11 cellular contexts compared by ENCODE assay signal in genomic region chr1:164644774-164645634, GRCh38.
DNase-seq lines count a peak whose midpoint lies in the region; ATAC-seq, FAIRE-seq and TF ChIP-seq lines count a peak whose summit lies in the region.
"Had no signal": no experiment of that assay in that cellular context is flagged by ENCODE, and none has a peak within 500 bp of the region (broad histone marks: within the 10 kb centered on the region; RNA-seq: fewer than 3 reads in every experiment).

No MANE protein-coding gene starts in this region.

- H3K27ac ChIP-seq in PC-3 (ENCODE audit: low read length) (no peak overlapping the region), sigmoid colon (peak overlapping the region; percentile 67 to 86 (median 82))

- H3K36me3 ChIP-seq in PC-3 (ENCODE audit: low read depth, low read length): no peaks in the 10 kb centered on the region
- H3K36me3 ChIP-seq in sigmoid colon: peaks cover 0 to 8% (median 0%) of the 10 kb centered on the region in 4 donors

- H3F3A ChIP-seq in PC-3 (ENCODE audit: low read length, unreplicated experiment): no peaks in the 10 kb centered on the region

- FAIRE-seq in H54 (lab: Jason Lieb, UNC): no peak

- H3K9me3 ChIP-seq in PC-3 (ENCODE audit: low read length) (no peaks in the 10 kb centered on the region), sigmoid colon (no peaks in the 10 kb centered on the region)

- POLR2A ChIA-PET in PC-3 (lab: Charles Lee; ENCODE audit: unreplicated experiment): no interaction called here

- H3K36me3 Mint-ChIP-seq in activated naive CD4-positive, alpha-beta T cell treated with anti-CD3 and anti-CD28 coated beads, Interleukin-2, amount 50 U/mL, for 72 hours: no peaks in the 10 kb centered on the region

- H3K4me1 ChIP-seq in PC-3 (ENCODE audit: insufficient read depth, low read length): peaks cover 32% of the 10 kb centered on the region
- peaks cover 0 to 92% (median 91%) of the 10 kb centered on the region in 4 donors for H3K4me1 ChIP-seq in sigmoid colon

- no peak overlapping the region for H2AFZ ChIP-seq in PC-3 (ENCODE audit: low read length)

- H4K20me1 ChIP-seq in PC-3 (ENCODE audit: low read length): no peaks in the 10 kb centered on the region

- H3K27ac Mint-ChIP-seq in activated naive CD4-positive, alpha-beta T cell treated with anti-CD3 and anti-CD28 coated beads, Interleukin-2, amount 50 U/mL, for 72 hours: no peak overlapping the region

- no peak overlapping the region for H3K9ac ChIP-seq in PC-3 (ENCODE audit: low read length)

- peak; percentile 18 for DNase-seq in H54 (ENCODE audit: insufficient read length, low spot score)
- DNase-seq in PC-3: peak; percentile 67
- DNase-seq in fibroblast of mammary gland (ENCODE audit: low read depth): peak; percentile 74
- no peak for DNase-seq in sigmoid colon
- DNase-seq in amniotic stem cell (lab: John Stamatoyannopoulos, UW): no peak
- DNase-seq in activated naive CD4-positive, alpha-beta T cell treated with anti-CD3 and anti-CD28 coated beads, Interleukin-2, amount 50 U/mL, for 72 hours (ENCODE audit: low spot score in 2 of 2): no peak
- DNase-seq: activated T-cell treated with anti-CD3 and anti-CD28 coated beads for 4 hours; effector memory CD4-positive, alpha-beta T cell; NCI-H1436 treated with DMSO at 0.1 percent for 48 hours had no signal

- BruUV-seq in PC-3 (replicated peaks; lab: Mats Ljungman, UMichigan): no TSS peak

- TF ChIP-seq POLR2A in H54 (IDR thresholded peaks at IDR 0.05; ENCODE audit: low read depth, low read length): no peak
- TF ChIP-seq POLR2A in sigmoid colon (IDR thresholded peaks at IDR 0.05): no peak

- ATAC-seq in PC-3: peak; percentile 48; the same call in 1 of the 2 replicates
- ATAC-seq in HG03342 (IDR thresholded peaks at IDR 0.05; ENCODE audit: unreplicated experiment): no peak
- ATAC-seq in HG03469 (IDR thresholded peaks at IDR 0.05; ENCODE audit: unreplicated experiment): no peak
- no peak for ATAC-seq in activated naive CD4-positive, alpha-beta T cell treated with anti-CD3 and anti-CD28 coated beads, Interleukin-2, amount 50 U/mL, for 72 hours

- 68 to 76% methylated on average over 6 of the region's 6 CpGs for WGBS in sigmoid colon, 2 donors

- no peaks in the 10 kb centered on the region for H3K79me2 ChIP-seq in PC-3 (ENCODE audit: low read length)

- CTCF ChIA-PET in PC-3 (lab: Charles Lee): no interaction called here

- peak overlapping the region; percentile 21; the same call in 1 of the 2 replicates for H3K4me2 ChIP-seq in PC-3 (ENCODE audit: low read length)

- H3K27me3 ChIP-seq in PC-3 (ENCODE audit: low read length): no peaks in the 10 kb centered on the region
- H3K27me3 ChIP-seq in sigmoid colon: no peaks in the 10 kb centered on the region

- H3K4me3 ChIP-seq in PC-3 (ENCODE audit: low read length) (no peak overlapping the region), fibroblast of mammary gland (ENCODE audit: control insufficient read depth, low read depth, low read length) (no peak overlapping the region), sigmoid colon (no peak overlapping the region)

- no peaks in the 10 kb centered on the region for H3K9me3 Mint-ChIP-seq in activated naive CD4-positive, alpha-beta T cell treated with anti-CD3 and anti-CD28 coated beads, Interleukin-2, amount 50 U/mL, for 72 hours

- TF ChIP-seq CTCF in PC-3 (conservative IDR thresholded peaks at IDR 0.05; ENCODE audit: low read depth, low read length): no peak
- TF ChIP-seq CTCF in fibroblast of mammary gland (conservative IDR thresholded peaks at IDR 0.05; ENCODE audit: control insufficient read depth, insufficient read depth, low read depth, low read length): no peak
- no peak for TF ChIP-seq CTCF in sigmoid colon (IDR thresholded peaks at IDR 0.05)

- intact Hi-C loops in PC-3 (cut with micrococcal nuclease) (loop anchor here (5.0 kb wide), 1 partner anchor 62 kb away; no protein-coding TSS in a partner anchor), sigmoid colon (cut with DNase I) (loop anchor here (5.0 to 10.0 kb wide), 3 partner anchors 282 to 420 kb away; no protein-coding TSS in a partner anchor)

- no peaks in the 10 kb centered on the region for H3K9me2 ChIP-seq in PC-3 (replicated peaks; ENCODE audit: low read length)

- TF ChIP-seq EP300 in sigmoid colon (IDR thresholded peaks at IDR 0.05): peak in 3 of 4 donors; percentile 30 to 79 (median 67)

Comparison
In these comparisons a context has a peak if more than half of its experiments do, and no peak if none do; other contexts are left out.
1. DNase-seq: peak in H54 (single experiment), PC-3 (single experiment) and fibroblast of mammary gland (single experiment); none in sigmoid colon (single experiment), amniotic stem cell (single experiment) and activated naive CD4-positive, alpha-beta T cell treated with anti-CD3 and anti-CD28 coated beads, Interleukin-2, amount 50 U/mL, for 72 hours (0 of 2).